ENCODE assay signal across 8 cellular contexts in the genomic region with DNA sequence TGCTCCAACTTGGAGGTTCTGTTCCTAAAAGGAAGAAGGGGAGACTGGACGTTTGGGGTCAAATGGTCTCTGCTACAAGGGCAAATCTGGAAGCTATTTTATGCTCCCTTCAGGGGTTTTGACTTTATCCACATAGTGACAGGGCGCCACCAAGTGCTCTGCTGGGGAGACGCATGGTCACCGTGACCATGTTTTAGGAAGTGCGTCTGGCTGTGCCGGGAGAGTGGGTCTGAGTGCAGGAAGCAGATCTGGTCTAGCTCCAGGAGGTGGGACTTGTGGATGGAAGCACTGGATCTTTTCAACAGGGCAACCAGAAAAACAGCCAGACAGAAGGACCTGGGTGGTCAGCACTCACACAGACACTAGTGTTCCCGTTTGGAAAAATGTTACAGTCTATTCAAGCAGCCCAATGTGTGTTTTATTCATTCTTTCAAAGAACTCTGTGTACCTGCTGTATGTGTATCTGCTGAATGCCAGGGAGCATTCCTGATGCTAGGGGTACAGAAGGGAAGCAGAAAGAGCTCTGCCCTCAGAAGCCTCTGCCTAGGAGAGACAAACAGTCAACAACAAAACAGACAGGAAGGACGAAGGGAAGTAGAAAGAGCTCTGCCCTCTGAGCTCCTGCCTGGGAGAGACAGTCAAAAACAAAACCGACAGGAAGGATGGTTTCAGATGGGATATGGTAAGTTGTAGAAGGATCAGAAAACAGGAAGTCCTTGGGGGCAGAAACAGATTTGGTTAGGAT. TPM values are rescaled to one million over a fixed set of nuclear protein-coding genes. Genes with fewer than 3 reads are reported as not detected.
DNase-seq lines count a peak whose midpoint lies in the region; ATAC-seq, FAIRE-seq and TF ChIP-seq lines count a peak whose summit lies in the region.

No MANE protein-coding gene starts in this region.

- ATAC-seq in GM19397 (IDR thresholded peaks at IDR 0.05; ENCODE audit: unreplicated experiment): peak; percentile 75
- ATAC-seq in gastroesophageal sphincter: peak; percentile 73
- peak; percentile 72 for ATAC-seq in omental fat pad (ENCODE audit: low FRiP score)

- POLR2A ChIA-PET in CD4-positive, alpha-beta memory T cell (lab: Charles Lee; ENCODE audit: partially characterized antibody): interaction anchor here (0.8 to 2.3 kb wide), 6 partner anchors 9 to 143 kb away, joined by 3 to 10 read pairs (median 4); partner anchors contain the start of genes IMPA2 and MPPE1

- CTCF ChIA-PET in CD4-positive, alpha-beta memory T cell (lab: Charles Lee; ENCODE audit: partially characterized antibody): interaction anchor here (0.7 to 20.1 kb wide), 27 partner anchors 8 to 340 kb away, joined by 3 to 665 read pairs (median 4); partner anchors contain the start of gene IMPA2

- H3K27ac ChIP-seq in CD4-positive, alpha-beta memory T cell (ENCODE audit: low read depth, low read length): peak overlapping the region; percentile 5
- peak overlapping the region in 3 of 4 donors; percentile 44 to 76 (median 67) for H3K27ac ChIP-seq in gastroesophageal sphincter

- peak overlapping the region in 5 of 7 donors; percentile 5 to 86 (median 70) for H3K27ac Mint-ChIP-seq in CD4-positive, alpha-beta memory T cell

- peaks cover 12% of the 10 kb centered on the region for H3K4me1 ChIP-seq in CD4-positive, alpha-beta memory T cell (ENCODE audit: insufficient read depth, low read length)
- H3K4me1 ChIP-seq in gastroesophageal sphincter: peaks cover 0 to 51% (median 27%) of the 10 kb centered on the region in 3 donors

- peak; percentile 45 to 56 (median 50) for DNase-seq in CD4-positive, alpha-beta memory T cell
- DNase-seq in HT1080 (ENCODE audit: low read depth): peak; percentile 58
- peak; percentile 63 for DNase-seq in RPMI7951 (ENCODE audit: low read depth)
- DNase-seq in activated gamma-delta T cell treated with anti-CD3 and anti-CD28 coated beads, Interleukin-2, amount 50 U/mL, for 16 hours (ENCODE audit: low read depth): peak; percentile 33
- peak; percentile 46 for DNase-seq in omental fat pad (ENCODE audit: low spot score)
- peak; percentile 80 for DNase-seq in urothelium cell line (ENCODE audit: low spot score)

- WGBS in gastroesophageal sphincter (ENCODE audit: low coverage in 1 of 2), 2 donors: 10 to 15% methylated on average over 3 to 7 of the region's 9 CpGs

- TF ChIP-seq EP300 in gastroesophageal sphincter (IDR thresholded peaks at IDR 0.05): no peak

- H3K9me3 Mint-ChIP-seq in CD4-positive, alpha-beta memory T cell: no peaks in the 10 kb centered on the region

- peaks cover 8 to 16% (median 9%) of the 10 kb centered on the region in 4 donors for H3K4me1 Mint-ChIP-seq in CD4-positive, alpha-beta memory T cell

- TF ChIP-seq CTCF in gastroesophageal sphincter (IDR thresholded peaks at IDR 0.05): peak in 3 of 4 experiments; percentile 76 to 87 (median 78)
- TF ChIP-seq CTCF in omental fat pad (IDR thresholded peaks at IDR 0.05): peak in 1 of 3 donors; percentile 11

- H3K36me3 ChIP-seq in CD4-positive, alpha-beta memory T cell (ENCODE audit: insufficient read depth, low read length): no peaks in the 10 kb centered on the region
- peaks cover 0 to 18% of the 10 kb centered on the region in 2 donors for H3K36me3 ChIP-seq in gastroesophageal sphincter

- TF ChIP-seq POLR2A in gastroesophageal sphincter (IDR thresholded peaks at IDR 0.05): no peak

- no peaks in the 10 kb centered on the region for H3K27me3 ChIP-seq in CD4-positive, alpha-beta memory T cell (ENCODE audit: insufficient read depth, low read length)
- no peaks in the 10 kb centered on the region for H3K27me3 ChIP-seq in gastroesophageal sphincter

- peak overlapping the region in 1 of 2 donors; percentile 26 for H3K4me3 ChIP-seq in CD4-positive, alpha-beta memory T cell (ENCODE audit: low read length in 2 of 2)
- H3K4me3 ChIP-seq in gastroesophageal sphincter: no peak overlapping the region

- no peaks in the 10 kb centered on the region for H3K27me3 Mint-ChIP-seq in CD4-positive, alpha-beta memory T cell

- peak overlapping the region in 7 of 8 donors; percentile 12 to 80 (median 65) for H3K4me3 Mint-ChIP-seq in CD4-positive, alpha-beta memory T cell

- H3K36me3 Mint-ChIP-seq in CD4-positive, alpha-beta memory T cell: no peaks in the 10 kb centered on the region

- no peaks in the 10 kb centered on the region for H3K9me3 ChIP-seq in CD4-positive, alpha-beta memory T cell (ENCODE audit: control insufficient read depth in 1 of 2, low read length in 2 of 2)
- no peaks in the 10 kb centered on the region for H3K9me3 ChIP-seq in gastroesophageal sphincter

- FAIRE-seq in urothelium cell line (lab: Jason Lieb, UNC): peak; percentile 44

- intact Hi-C loops in CD4-positive, alpha-beta memory T cell (cut with micrococcal nuclease): loop anchor here (1.0 kb wide), 1 partner anchor 57 kb away; no protein-coding TSS in a partner anchor

RNA-seq across cellular contexts. Expression of gene IMPA2, which starts 14.3 kb away (rescaled TPM):
- total RNA-seq in CD4-positive, alpha-beta memory T cell: 1 to 10 TPM; 6.4 to 6.6 TPM
- polyA plus RNA-seq in CD4-positive, alpha-beta memory T cell: 1 to 10 TPM; 4.9 to 9.8 TPM
- 0.93 and 3.2 TPM in 2 replicates for total RNA-seq in HT1080 (2014; rRNA removed; shearing (Covaris generic))
- polyA plus RNA-seq in HT1080 (2015; cell fraction: cytosol; rRNA removed): 4.3 and 6.1 TPM in 2 replicates
- polyA plus RNA-seq in HT1080 (2015; cell fraction: nucleus; rRNA removed): 3.0 and 4.9 TPM in 2 replicates
- 10.0 and 10.2 TPM in 2 replicates for total RNA-seq in RPMI7951 (2014; rRNA removed; shearing (Covaris generic))
- total RNA-seq in gastroesophageal sphincter: 100 to 1,000 TPM; 112 to 385 (median 215) TPM
- 10 to 100 TPM; 18.7 to 31.6 (median 27.7) TPM for total RNA-seq in omental fat pad
